ENCODE assay signal across 13 cellular contexts in the genomic region with DNA sequence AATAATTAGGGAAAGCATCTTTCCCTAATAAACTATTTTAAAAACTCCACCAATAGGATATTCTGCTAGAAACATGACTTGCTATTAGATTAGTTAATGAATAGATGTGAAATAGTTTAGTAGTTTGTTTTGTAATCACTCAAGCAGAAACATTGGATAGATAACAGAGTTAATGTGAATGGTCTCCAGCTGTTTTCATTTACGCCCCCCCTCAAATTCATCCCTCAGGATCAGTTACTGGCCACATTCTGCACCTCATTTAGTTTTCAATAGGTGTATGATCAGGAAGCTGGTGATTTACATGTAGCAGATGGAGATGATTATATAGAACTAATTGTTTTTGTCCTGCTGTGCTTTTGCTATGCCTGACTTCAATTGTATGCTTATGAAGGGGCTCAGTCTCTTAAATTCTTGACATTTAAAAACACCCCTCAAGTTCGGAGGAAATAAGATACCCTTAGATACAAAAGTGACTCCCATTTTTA.
"Had no signal": no experiment of that assay in that cellular context is flagged by ENCODE, and none has a peak within 500 bp of the region (broad histone marks: within the 10 kb centered on the region; RNA-seq: fewer than 3 reads in every experiment).

No MANE protein-coding gene starts in this region.

- H3K9me3 ChIP-seq: adrenal gland, heart left ventricle had no signal

- H3K27ac ChIP-seq: adrenal gland, cardiac muscle cell, heart left ventricle had no signal

- H3K4me3 Mint-ChIP-seq: neural crest cell had no signal

- H3K4me1 ChIP-seq: adrenal gland, heart left ventricle had no signal

- H3K36me3 ChIP-seq: adrenal gland, cardiac muscle cell, heart left ventricle had no signal

- DNase-seq: activated CD4-positive, alpha-beta T cell treated with anti-CD3 and anti-CD28 coated beads, Interleukin-2, amount 50 U/mL, for 4 hours; activated CD4-positive, CD25-positive, alpha-beta regulatory T cell treated with anti-CD3 and anti-CD28 coated beads, Interleukin-2, amount 50 U/mL, for 72 hours; activated effector memory CD4-positive, alpha-beta T cell treated with Interleukin-2 at 50 U/mL for 16 hours; activated naive CD4-positive, alpha-beta T cell treated with anti-CD3 and anti-CD28 coated beads, Interleukin-2, amount 50 U/mL, for 16 hours; activated T-cell treated with anti-CD3 and anti-CD28 coated beads, Interleukin-2, amount 50 U/mL, for 1 hour; adrenal gland; heart left ventricle; stimulated activated naive CD8-positive, alpha-beta T cell treated with anti-CD3 and anti-CD28 coated beads, Interleukin-15, Interleukin-2, amounts not matched to agents 100 U/mL and 50 U/mL, for 24 hours; trophoblast cell had no signal

- H3K4me1 Mint-ChIP-seq: neural crest cell had no signal

- H3K4me3 ChIP-seq: adrenal gland, cardiac muscle cell, heart left ventricle, lung had no signal

- H3K27me3 ChIP-seq: adrenal gland, cardiac muscle cell, heart left ventricle had no signal

- ATAC-seq: heart left ventricle; sciatic nerve; stimulated activated naive CD8-positive, alpha-beta T cell treated with anti-CD3 and anti-CD28 coated beads, Interleukin-15, Interleukin-2, amounts not matched to agents 100 U/mL and 50 U/mL, for 24 hours had no signal
